35 cellular contexts compared by ENCODE assay signal in the genomic region with DNA sequence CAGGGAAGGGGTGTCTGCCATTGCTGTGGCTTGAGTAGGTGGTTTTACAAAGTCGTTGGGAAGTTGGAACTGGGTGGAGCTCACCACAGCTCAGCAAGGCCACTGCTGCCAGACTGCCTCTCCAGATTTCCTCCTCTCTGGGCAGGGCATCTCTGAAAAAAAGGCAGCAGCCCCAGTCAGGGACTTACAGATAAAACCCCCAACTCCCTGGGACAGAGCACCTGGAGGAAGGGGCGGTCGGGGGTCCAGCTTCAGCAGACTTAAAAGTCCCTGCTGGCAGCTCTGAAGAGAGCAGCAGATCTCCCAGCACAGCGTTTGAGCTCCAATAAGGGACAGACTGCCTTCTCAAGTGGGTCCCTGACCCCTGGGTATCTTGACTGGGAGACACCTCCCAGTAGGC.
"Had no signal": no experiment of that assay in that cellular context is flagged by ENCODE, and none has a peak within 500 bp of the region (broad histone marks: within the 10 kb centered on the region; RNA-seq: fewer than 3 reads in every experiment).

No MANE protein-coding gene starts in this region.

- H3K4me3 ChIP-seq: MG63 had no signal

- DNase-seq: Karpas-422, Kasumi-1, MG63, MM.1S, MV-4-11, NCI-H1048, NCI-H1092, NCI-H1092 treated with DMSO at 0.1 percent for 48 hours, NCI-H1105, NCI-H1105 treated with DMSO at 0.1 percent for 48 hours, NCI-H1417, NCI-H1417 treated with DMSO at 0.1 percent for 48 hours, NCI-H1436, NCI-H1436 treated with DMSO at 0.1 percent for 48 hours, NCI-H146, NCI-H1694, NCI-H1694 treated with DMSO at 0.1 percent for 48 hours, NCI-H187, NCI-H187 treated with DMSO at 0.1 percent for 48 hours, NCI-H1930, NCI-H2029, NCI-H2029 treated with DMSO at 0.1 percent for 48 hours, NCI-H2081, NCI-H2081 treated with DMSO at 0.1 percent for 48 hours, NCI-H2107, NCI-H2171, NCI-H2171 treated with DMSO at 0.1 percent for 48 hours, NCI-H2227 treated with DMSO at 0.1 percent for 48 hours, NCI-H226, NCI-H345, NCI-H446, NCI-H446 treated with DMSO at 0.1 percent for 48 hours, NCI-H510A, NCI-H510A treated with DMSO at 0.1 percent for 48 hours, NCI-H524 had no signal

- H3K27me3 ChIP-seq: MG63 had no signal

- H3K9me3 ChIP-seq: MG63 had no signal

- H3K36me3 ChIP-seq: MG63 had no signal
